In the genomic region with DNA sequence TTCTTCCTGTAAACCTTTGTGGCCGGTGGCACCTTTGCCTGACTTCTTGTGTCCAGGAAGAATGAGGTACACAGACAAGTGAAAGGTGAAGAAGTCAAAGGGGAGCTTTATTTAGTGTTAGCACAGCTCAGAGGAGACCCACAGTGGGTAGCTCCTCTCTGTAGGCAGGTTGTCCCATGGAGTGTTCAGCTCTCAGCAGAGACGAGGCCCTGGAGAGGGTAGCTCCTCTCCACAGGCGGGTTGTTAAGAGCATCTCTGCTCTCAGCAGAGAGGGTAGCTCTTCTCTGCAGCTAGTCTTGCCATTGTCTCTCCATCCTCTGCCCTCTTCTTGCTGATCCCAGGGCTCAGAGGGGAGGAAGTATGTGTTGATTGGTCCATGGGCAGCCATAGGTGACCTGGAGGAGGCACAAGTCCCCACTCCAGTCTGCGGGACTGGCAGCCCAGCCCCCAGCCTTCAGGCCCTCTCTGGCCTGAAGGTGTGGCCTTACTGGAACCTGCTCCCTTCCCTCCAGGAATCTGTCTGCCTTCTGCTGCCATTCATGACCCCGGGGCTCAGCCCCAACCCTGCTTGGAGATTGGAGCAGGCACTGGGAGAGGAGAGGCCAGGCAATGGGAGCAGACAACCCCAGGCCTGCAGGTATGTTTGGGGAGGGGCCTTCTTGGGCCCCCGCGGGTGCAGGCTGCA, we compare ENCODE assay signal across 15 cellular contexts. TPM values are rescaled to one million over a fixed set of nuclear protein-coding genes. Genes with fewer than 3 reads are reported as not detected.
A peak's percentile ranks its signal among the peaks of the same experiment; 100 is the strongest.
DNase-seq lines count a peak whose midpoint lies in the region; ATAC-seq and TF ChIP-seq lines count a peak whose summit lies in the region.
"Had no signal": no experiment of that assay in that cellular context is flagged by ENCODE, and none has a peak within 500 bp of the region (broad histone marks: within the 10 kb centered on the region; RNA-seq: fewer than 3 reads in every experiment).

No MANE protein-coding gene starts in this region.

- H3K4me1 ChIP-seq in left ventricle myocardium inferior (no peaks in the 10 kb centered on the region), OCI-LY7 (ENCODE audit: insufficient read depth, low read length, poor library complexity, severe bottlenecking) (peaks cover 50% of the 10 kb centered on the region), MM.1S (ENCODE audit: low read length) (no peaks in the 10 kb centered on the region)

- ATAC-seq in Right ventricle myocardium inferior = peak; percentile 20
- ATAC-seq in GM18505 (IDR thresholded peaks at IDR 0.05; ENCODE audit: unreplicated experiment) = no peak
- ATAC-seq: GM23338 had no signal

- no peak for TF ChIP-seq POLR2A in GM18505 (IDR thresholded peaks at IDR 0.05; ENCODE audit: borderline replicate concordance, extremely low read depth, insufficient read depth, insufficient read length)

- H3K27ac ChIP-seq in left ventricle myocardium inferior (replicated peaks) = no peak overlapping the region
- H3K27ac ChIP-seq in OCI-LY7 (ENCODE audit: low read depth, low read length, poor library complexity, severe bottlenecking) = no peak overlapping the region
- no peak overlapping the region for H3K27ac ChIP-seq in MM.1S (ENCODE audit: low read length)
- H3K27ac ChIP-seq: BLaER1 treated with 17β-estradiol and CSF1 and Interleukin-3, amounts not matched to agents 10 nM and 100 nM had no signal

- CTCF ChIA-PET in OCI-LY7 (lab: Charles Lee; ENCODE audit: unreplicated experiment) = no interaction called here

- no TSS peak for BruUV-seq in OCI-LY7 (replicated peaks; lab: Mats Ljungman, UMichigan)

- TF ChIP-seq CTCF in left ventricle myocardium inferior (IDR thresholded peaks at IDR 0.05; ENCODE audit: borderline replicate concordance) (no peak), OCI-LY7 (conservative IDR thresholded peaks at IDR 0.05; ENCODE audit: low read length) (no peak), MM.1S (IDR thresholded peaks at IDR 0.05; ENCODE audit: low read length) (no peak)

- H3K27me3 ChIP-seq in left ventricle myocardium inferior (ENCODE audit: low read depth) (peaks cover 42% of the 10 kb centered on the region), MM.1S (replicated peaks; ENCODE audit: insufficient read depth, low read length) (no peaks in the 10 kb centered on the region)
- H3K27me3 ChIP-seq: BLaER1 treated with 17β-estradiol and CSF1 and Interleukin-3, amounts not matched to agents 10 nM and 100 nM had no signal

- H3K4me2 ChIP-seq in OCI-LY7 (ENCODE audit: low read length) = no peak overlapping the region
- no peak overlapping the region for H3K4me2 ChIP-seq in MM.1S (ENCODE audit: low read depth, low read length)
- H3K4me2 ChIP-seq: GM23338 had no signal

- H3K79me2 ChIP-seq in OCI-LY7 (ENCODE audit: insufficient read depth, low read depth, low read length) (no peaks in the 10 kb centered on the region), MM.1S (ENCODE audit: low read length) (no peaks in the 10 kb centered on the region)

- H3K9me2 ChIP-seq in OCI-LY7 (ENCODE audit: insufficient read depth, low read length) (no peaks in the 10 kb centered on the region), MM.1S (replicated peaks; ENCODE audit: insufficient read depth, low read length) (no peaks in the 10 kb centered on the region)

- intact Hi-C loops in Right ventricle myocardium inferior (cut with DNase I) (no loop called here), left ventricle myocardium inferior (cut with micrococcal nuclease) (no loop called here), OCI-LY7 (cut with micrococcal nuclease; ENCODE audit: unreplicated experiment) (no loop called here)

- H3K36me3 ChIP-seq in left ventricle myocardium inferior = no peaks in the 10 kb centered on the region
- peaks cover 18% of the 10 kb centered on the region; the same call in 1 of the 2 replicates for H3K36me3 ChIP-seq in OCI-LY7 (ENCODE audit: insufficient read depth, low read length)
- no peaks in the 10 kb centered on the region for H3K36me3 ChIP-seq in MM.1S (replicated peaks; ENCODE audit: insufficient read depth, low read length)

- DNase-seq in Right ventricle myocardium inferior (ENCODE audit: missing footprints) (no peak), left ventricle myocardium inferior (no peak), OCI-LY7 (ENCODE audit: low spot score) (peak; percentile 71), mesenteric fat pad (ENCODE audit: low spot score) (peak; percentile 76), NCI-H2107 treated with DMSO at 0.1 percent for 48 hours (lab: John Stamatoyannopoulos, UW; ENCODE audit: unreplicated experiment) (no peak), MM.1S (no peak)
- DNase-seq: 8988T; AML-193; CD4-positive, CD25-positive, alpha-beta regulatory T cell; DMS79; EL; H7 had no signal

- H3K9ac ChIP-seq in MM.1S (ENCODE audit: low read length) = no peak overlapping the region
- H3K9ac ChIP-seq: BLaER1 treated with 17β-estradiol and CSF1 and Interleukin-3, amounts not matched to agents 10 nM and 100 nM had no signal

- H3K9me3 ChIP-seq in left ventricle myocardium inferior (replicated peaks) = no peaks in the 10 kb centered on the region
- peaks cover 22% of the 10 kb centered on the region; the same call in 1 of the 2 replicates for H3K9me3 ChIP-seq in OCI-LY7 (ENCODE audit: low read length)
- H3K9me3 ChIP-seq in MM.1S (replicated peaks; ENCODE audit: insufficient read depth, low read length) = no peaks in the 10 kb centered on the region

- no peaks in the 10 kb centered on the region for H3F3A ChIP-seq in MM.1S (ENCODE audit: insufficient read depth, low read length)

- H4K20me1 ChIP-seq in OCI-LY7 (ENCODE audit: insufficient read depth, low read length) (no peaks in the 10 kb centered on the region), MM.1S (ENCODE audit: insufficient read depth, low read length) (no peaks in the 10 kb centered on the region)
- H4K20me1 ChIP-seq: BLaER1 treated with 17β-estradiol and CSF1 and Interleukin-3, amounts not matched to agents 10 nM and 100 nM had no signal

- H2AFZ ChIP-seq in OCI-LY7 (ENCODE audit: low read length) = no peak overlapping the region
- no peak overlapping the region for H2AFZ ChIP-seq in MM.1S (ENCODE audit: low read length)
- H2AFZ ChIP-seq: GM23338 had no signal

- H3K4me3 ChIP-seq in left ventricle myocardium inferior (no peak overlapping the region), OCI-LY7 (ENCODE audit: low read depth, low read length, poor library complexity, severe bottlenecking) (no peak overlapping the region), MM.1S (ENCODE audit: low read length) (no peak overlapping the region)
- H3K4me3 ChIP-seq: GM23338 had no signal

- POLR2A ChIA-PET in OCI-LY7 (lab: Charles Lee) = interaction anchor here (0.7 to 4.6 kb wide), 7 partner anchors 7 to 45 kb away, joined by 3 to 30 read pairs (median 5); no protein-coding TSS in a partner anchor

RNA-seq across cellular contexts. Expression of gene HHEX, which starts 24.5 kb away (rescaled TPM):
- total RNA-seq in Right ventricle myocardium inferior (2.6 TPM), left ventricle myocardium inferior (2.1 TPM), OCI-LY7 (2022) (1.6 and 1.7 TPM in 2 replicates), mesenteric fat pad (6.8 TPM)
- total RNA-seq in OCI-LY7 (2014; rRNA removed; shearing (Covaris generic)) = 2.1 and 2.8 TPM in 2 replicates

Comparison
In these comparisons a context has a peak if more than half of its experiments do, and no peak if none do; other contexts are left out.
1. DNase-seq: peak in OCI-LY7 (single experiment) and mesenteric fat pad (single experiment); none in Right ventricle myocardium inferior (single experiment), left ventricle myocardium inferior (single experiment), NCI-H2107 treated with DMSO at 0.1 percent for 48 hours (single experiment) and MM.1S (single experiment).